Comparison of ENCODE assay signal across 1 cellular context in the genomic region with DNA sequence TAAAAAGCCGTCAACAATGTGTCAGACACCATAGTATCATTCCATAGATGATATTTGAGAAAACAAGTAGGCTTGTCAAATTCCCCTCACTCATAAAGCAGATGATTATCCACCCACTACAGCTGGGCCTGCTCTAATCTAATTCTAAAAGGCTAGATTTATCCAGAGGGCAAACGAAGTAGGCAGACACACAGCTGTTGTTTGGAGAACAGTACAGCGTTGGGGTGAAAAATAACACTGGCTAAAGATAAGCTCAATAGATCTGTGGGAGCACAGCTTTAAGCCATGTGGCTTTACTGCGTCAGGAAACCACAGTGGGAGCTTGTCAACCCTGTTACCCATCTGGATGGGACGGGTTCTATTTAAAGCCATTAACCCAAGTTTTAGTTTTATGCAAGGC.
TF ChIP-seq lines count a peak whose summit lies in the region.

No MANE protein-coding gene starts in this region.

TF ChIP-seq in GM23338, 12 proteins besides CTCF, POLR2A, EP300 and RAD21 (continued from another document):
- TF ChIP-seq, protein P1, sequence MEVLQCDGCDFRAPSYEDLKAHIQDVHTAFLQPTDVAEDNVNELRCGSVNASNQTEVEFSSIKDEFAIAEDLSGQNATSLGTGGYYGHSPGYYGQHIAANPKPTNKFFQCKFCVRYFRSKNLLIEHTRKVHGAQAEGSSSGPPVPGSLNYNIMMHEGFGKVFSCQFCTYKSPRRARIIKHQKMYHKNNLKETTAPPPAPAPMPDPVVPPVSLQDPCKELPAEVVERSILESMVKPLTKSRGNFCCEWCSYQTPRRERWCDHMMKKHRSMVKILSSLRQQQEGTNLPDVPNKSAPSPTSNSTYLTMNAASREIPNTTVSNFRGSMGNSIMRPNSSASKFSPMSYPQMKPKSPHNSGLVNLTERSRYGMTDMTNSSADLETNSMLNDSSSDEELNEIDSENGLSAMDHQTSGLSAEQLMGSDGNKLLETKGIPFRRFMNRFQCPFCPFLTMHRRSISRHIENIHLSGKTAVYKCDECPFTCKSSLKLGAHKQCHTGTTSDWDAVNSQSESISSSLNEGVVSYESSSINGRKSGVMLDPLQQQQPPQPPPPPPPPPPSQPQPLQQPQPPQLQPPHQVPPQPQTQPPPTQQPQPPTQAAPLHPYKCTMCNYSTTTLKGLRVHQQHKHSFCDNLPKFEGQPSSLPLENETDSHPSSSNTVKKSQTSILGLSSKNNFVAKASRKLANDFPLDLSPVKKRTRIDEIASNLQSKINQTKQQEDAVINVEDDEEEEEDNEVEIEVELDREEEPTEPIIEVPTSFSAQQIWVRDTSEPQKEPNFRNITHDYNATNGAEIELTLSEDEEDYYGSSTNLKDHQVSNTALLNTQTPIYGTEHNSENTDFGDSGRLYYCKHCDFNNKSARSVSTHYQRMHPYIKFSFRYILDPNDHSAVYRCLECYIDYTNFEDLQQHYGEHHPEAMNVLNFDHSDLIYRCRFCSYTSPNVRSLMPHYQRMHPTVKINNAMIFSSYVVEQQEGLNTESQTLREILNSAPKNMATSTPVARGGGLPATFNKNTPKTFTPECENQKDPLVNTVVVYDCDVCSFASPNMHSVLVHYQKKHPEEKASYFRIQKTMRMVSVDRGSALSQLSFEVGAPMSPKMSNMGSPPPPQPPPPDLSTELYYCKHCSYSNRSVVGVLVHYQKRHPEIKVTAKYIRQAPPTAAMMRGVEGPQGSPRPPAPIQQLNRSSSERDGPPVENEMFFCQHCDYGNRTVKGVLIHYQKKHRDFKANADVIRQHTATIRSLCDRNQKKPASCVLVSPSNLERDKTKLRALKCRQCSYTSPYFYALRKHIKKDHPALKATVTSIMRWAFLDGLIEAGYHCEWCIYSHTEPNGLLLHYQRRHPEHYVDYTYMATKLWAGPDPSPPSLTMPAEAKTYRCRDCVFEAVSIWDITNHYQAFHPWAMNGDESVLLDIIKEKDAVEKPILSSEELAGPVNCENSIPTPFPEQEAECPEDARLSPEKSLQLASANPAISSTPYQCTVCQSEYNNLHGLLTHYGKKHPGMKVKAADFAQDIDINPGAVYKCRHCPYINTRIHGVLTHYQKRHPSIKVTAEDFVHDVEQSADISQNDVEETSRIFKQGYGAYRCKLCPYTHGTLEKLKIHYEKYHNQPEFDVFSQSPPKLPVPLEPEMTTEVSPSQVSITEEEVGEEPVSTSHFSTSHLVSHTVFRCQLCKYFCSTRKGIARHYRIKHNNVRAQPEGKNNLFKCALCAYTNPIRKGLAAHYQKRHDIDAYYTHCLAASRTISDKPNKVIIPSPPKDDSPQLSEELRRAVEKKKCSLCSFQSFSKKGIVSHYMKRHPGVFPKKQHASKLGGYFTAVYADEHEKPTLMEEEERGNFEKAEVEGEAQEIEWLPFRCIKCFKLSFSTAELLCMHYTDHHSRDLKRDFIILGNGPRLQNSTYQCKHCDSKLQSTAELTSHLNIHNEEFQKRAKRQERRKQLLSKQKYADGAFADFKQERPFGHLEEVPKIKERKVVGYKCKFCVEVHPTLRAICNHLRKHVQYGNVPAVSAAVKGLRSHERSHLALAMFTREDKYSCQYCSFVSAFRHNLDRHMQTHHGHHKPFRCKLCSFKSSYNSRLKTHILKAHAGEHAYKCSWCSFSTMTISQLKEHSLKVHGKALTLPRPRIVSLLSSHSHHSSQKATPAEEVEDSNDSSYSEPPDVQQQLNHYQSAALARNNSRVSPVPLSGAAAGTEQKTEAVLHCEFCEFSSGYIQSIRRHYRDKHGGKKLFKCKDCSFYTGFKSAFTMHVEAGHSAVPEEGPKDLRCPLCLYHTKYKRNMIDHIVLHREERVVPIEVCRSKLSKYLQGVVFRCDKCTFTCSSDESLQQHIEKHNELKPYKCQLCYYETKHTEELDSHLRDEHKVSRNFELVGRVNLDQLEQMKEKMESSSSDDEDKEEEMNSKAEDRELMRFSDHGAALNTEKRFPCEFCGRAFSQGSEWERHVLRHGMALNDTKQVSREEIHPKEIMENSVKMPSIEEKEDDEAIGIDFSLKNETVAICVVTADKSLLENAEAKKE (CRISPR knock-in tag; IDR thresholded peaks at IDR 0.05), result no peak
- no peak for TF ChIP-seq EZH2 (IDR thresholded peaks at IDR 0.05; ENCODE audit: low read depth, unreplicated experiment)
- TF ChIP-seq ZNF331 (CRISPR knock-in tag; IDR thresholded peaks at IDR 0.05; ENCODE audit: low read depth), result no peak
- TF ChIP-seq NANOG (IDR thresholded peaks at IDR 0.05; ENCODE audit: borderline replicate concordance), result no peak
- TF ChIP-seq, protein P2, sequence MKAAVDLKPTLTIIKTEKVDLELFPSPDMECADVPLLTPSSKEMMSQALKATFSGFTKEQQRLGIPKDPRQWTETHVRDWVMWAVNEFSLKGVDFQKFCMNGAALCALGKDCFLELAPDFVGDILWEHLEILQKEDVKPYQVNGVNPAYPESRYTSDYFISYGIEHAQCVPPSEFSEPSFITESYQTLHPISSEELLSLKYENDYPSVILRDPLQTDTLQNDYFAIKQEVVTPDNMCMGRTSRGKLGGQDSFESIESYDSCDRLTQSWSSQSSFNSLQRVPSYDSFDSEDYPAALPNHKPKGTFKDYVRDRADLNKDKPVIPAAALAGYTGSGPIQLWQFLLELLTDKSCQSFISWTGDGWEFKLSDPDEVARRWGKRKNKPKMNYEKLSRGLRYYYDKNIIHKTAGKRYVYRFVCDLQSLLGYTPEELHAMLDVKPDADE (IDR thresholded peaks at IDR 0.05), result no peak
- no peak for TF ChIP-seq ZNF114 (CRISPR knock-in tag; IDR thresholded peaks at IDR 0.05)
- no peak for TF ChIP-seq CREB1 (CRISPR knock-in tag; IDR thresholded peaks at IDR 0.05; ENCODE audit: low read depth)
- no peak for TF ChIP-seq STAT1 (IDR thresholded peaks at IDR 0.05; ENCODE audit: unreplicated experiment)
